Comparison of ENCODE assay signal across 24 cellular contexts in the genomic region with DNA sequence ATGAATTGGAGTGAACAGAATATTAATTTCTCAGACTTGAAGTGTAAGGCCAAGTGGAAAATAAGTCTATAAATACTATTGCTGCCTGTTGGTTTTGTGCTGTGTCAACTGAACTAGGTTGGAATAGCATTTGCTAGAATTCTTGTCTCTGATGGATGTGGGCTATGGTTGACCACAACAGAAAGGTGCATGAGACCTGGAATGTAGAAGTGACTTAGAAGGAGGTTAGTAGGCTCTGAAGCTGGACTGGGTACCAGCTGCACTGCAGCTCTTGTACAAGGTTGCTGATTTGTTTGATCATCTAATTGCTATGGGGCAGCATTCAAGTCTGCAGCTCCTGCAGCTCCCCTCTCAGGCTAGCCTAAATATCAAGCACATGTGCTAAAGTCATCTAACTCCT.
"Had no signal": no experiment of that assay in that cellular context is flagged by ENCODE, and none has a peak within 500 bp of the region (broad histone marks: within the 10 kb centered on the region; RNA-seq: fewer than 3 reads in every experiment).

No MANE protein-coding gene starts in this region.

- H3K4me1 ChIP-seq: esophagus squamous epithelium, gastrocnemius medialis, sigmoid colon, vagina had no signal

- H3K27ac ChIP-seq: esophagus squamous epithelium, gastrocnemius medialis, sigmoid colon, vagina had no signal

- DNase-seq: activated CD4-positive, alpha-beta memory T cell treated with anti-CD3 and anti-CD28 coated beads for 36 hours; activated CD4-positive, alpha-beta T cell treated with anti-CD3 and anti-CD28 coated beads for 48 hours; activated naive CD4-positive, alpha-beta T cell treated with Interleukin-2 at 50 U/mL for 16 hours; activated naive CD8-positive, alpha-beta T cell treated with anti-CD3 and anti-CD28 coated beads, Interleukin-2, amount 10 ng/mL, durations not matched to agents 7 days and 5 days; activated T-cell treated with anti-CD3 and anti-CD28 coated beads, Interleukin-2, amount 50 U/mL, for 48 hours; amniotic stem cell; cerebellar nuclear complex; cortex of kidney; endodermal cell; esophagus squamous epithelium; gastrocnemius medialis; head of caudate nucleus; hypothalamus; left ventricle myocardium superior; mammary epithelial cell; midbrain; natural killer cell; retina; sigmoid colon; stimulated activated CD4-positive, alpha-beta T cell treated with anti-CD3 and anti-CD28 coated beads, Interleukin-15, amount 100 ng/mL, for 24 hours; trophoblast cell had no signal

- H3K9me3 ChIP-seq: esophagus squamous epithelium, gastrocnemius medialis, sigmoid colon, vagina had no signal

- H3K27me3 ChIP-seq: esophagus squamous epithelium, gastrocnemius medialis, sigmoid colon, vagina had no signal

- ATAC-seq: gastrocnemius medialis; left ventricle myocardium superior; natural killer cell; stimulated activated memory B cell treated with anti-CD40 and anti-IgM and Interleukin-4, amounts not matched to agents 10 μg/mL and 1 μg/mL and 100 μg/mL, for 72 hours had no signal

- H3K4me2 ChIP-seq: smooth muscle cell had no signal

- H3K4me3 ChIP-seq: esophagus squamous epithelium, gastrocnemius medialis, sigmoid colon, smooth muscle cell, vagina had no signal

- H3K36me3 ChIP-seq: esophagus squamous epithelium, gastrocnemius medialis, sigmoid colon, vagina had no signal
